6 cellular contexts compared by ENCODE assay signal in genomic region chr2:102068126-102068525, GRCh38.
DNase-seq lines count a peak whose midpoint lies in the region; ATAC-seq, FAIRE-seq and TF ChIP-seq lines count a peak whose summit lies in the region.
"Not testable (repeated sequence)": the region's sequence is repeated elsewhere in the genome, so short reads cannot be mapped to it uniquely, and the experiment has no call there.

No MANE protein-coding gene starts in this region.

- H2BK12ac ChIP-seq in mesenchymal stem cell (ENCODE audit: low read length in 2 of 2) = peak overlapping the region; percentile 78 to 99

- H3K4me3 Mint-ChIP-seq in dendritic cell treated with granulocyte-macrophage colony-stimulating factor and Interleukin-4, amounts not matched to agents 40 ng/mL and 50 ng/mL, for 4 days = not testable (repeated sequence)

- CTCF ChIA-PET in A549 (lab: Yijun Ruan, JAX) = interaction anchor here (0.7 to 2.1 kb wide), 5 partner anchors 45 to 173 kb away, joined by 3 to 10 read pairs (median 3); no protein-coding TSS in a partner anchor
- CTCF ChIA-PET in IMR-90 (lab: Yijun Ruan, JAX); K562 (lab: Yijun Ruan, JAX; ENCODE audit: low intra/inter-chr PET ratio); HepG2 (lab: Yijun Ruan, JAX; ENCODE audit: low intra/inter-chr PET ratio, low total read pairs): not testable (repeated sequence)

- not testable (repeated sequence) for TF ChIP-seq EP300 in A549 (IDR thresholded peaks at IDR 0.05); K562 (IDR thresholded peaks at IDR 0.05; ENCODE audit: low read length); HepG2 (IDR thresholded peaks at IDR 0.05; ENCODE audit: low read depth in 2 of 2, low read length in 2 of 2); HepG2 (CRISPR knock-in tag; IDR thresholded peaks at IDR 0.05; ENCODE audit: borderline replicate concordance)

- POLR2A ChIA-PET in A549 (lab: Yijun Ruan, JAX); IMR-90 (lab: Charles Lee; ENCODE audit: unreplicated experiment): not testable (repeated sequence)
- POLR2A ChIA-PET in K562 (lab: Yijun Ruan, JAX) (interaction anchor here (1.3 kb wide), 1 partner anchor 41 kb away, joined by 3 read pairs; no protein-coding TSS in a partner anchor), HepG2 (lab: Yijun Ruan, JAX) (interaction anchor here (1.1 to 3.6 kb wide), 2 partner anchors 35 to 88 kb away, joined by 6 to 28 read pairs; no protein-coding TSS in a partner anchor)

- H3K4me3 ChIP-seq in A549; IMR-90 (ENCODE audit: insufficient read depth, low read depth, low read length); K562; HepG2 (replicated peaks in 1 of 3; ENCODE audit: insufficient read depth in 1 of 3, low read depth in 2 of 3, low read length in 3 of 3); mesenchymal stem cell (ENCODE audit: insufficient read depth in 1 of 2, low read depth in 1 of 2, low read length in 2 of 2): not testable (repeated sequence)

- DNase-seq in A549 (ENCODE audit: low read depth in 1 of 2, low spot score in 1 of 2); IMR-90; K562 (ENCODE audit: extremely low read depth in 1 of 4, low spot score in 3 of 4); HepG2 (ENCODE audit: low spot score); mesenchymal stem cell: not testable (repeated sequence)

- not testable (repeated sequence) for TF ChIP-seq CTCF in A549 (IDR thresholded peaks at IDR 0.05); IMR-90 (conservative IDR thresholded peaks at IDR 0.05; ENCODE audit: low read depth, low read length); K562 (IDR thresholded peaks at IDR 0.05 in 2 of 3, conservative IDR thresholded peaks at IDR 0.05 in 1 of 3; ENCODE audit: insufficient read depth in 2 of 3, low read depth in 1 of 3, low read length in 3 of 3); HepG2 (CRISPR knock-in tag; IDR thresholded peaks at IDR 0.05)

- not testable (repeated sequence) for ATAC-seq in A549; IMR-90 (ENCODE audit: low read depth); K562; HepG2

- peaks cover 20% of the 10 kb centered on the region for H3K9me3 Mint-ChIP-seq in dendritic cell treated with granulocyte-macrophage colony-stimulating factor and Interleukin-4, amounts not matched to agents 40 ng/mL and 50 ng/mL, for 4 days

- TF ChIP-seq RAD21 in A549 (conservative IDR thresholded peaks at IDR 0.05 in 1 of 2, IDR thresholded peaks at IDR 0.05 in 1 of 2); IMR-90 (IDR thresholded peaks at IDR 0.05; ENCODE audit: low read length); K562 (CRISPR knock-in tag; conservative IDR thresholded peaks at IDR 0.05 in 1 of 2, IDR thresholded peaks at IDR 0.05 in 1 of 2); HepG2 (CRISPR knock-in tag; IDR thresholded peaks at IDR 0.05): not testable (repeated sequence)

- H3K9me1 ChIP-seq in IMR-90 (ENCODE audit: insufficient read depth, low read length) = peaks cover 20% of the 10 kb centered on the region
- H3K9me1 ChIP-seq in K562 (ENCODE audit: control insufficient read depth, insufficient read depth, low read length) = not testable (repeated sequence)

- not testable (repeated sequence) for H3K56ac ChIP-seq in IMR-90 (ENCODE audit: extremely low read depth, insufficient read depth, low read length)

- H2AK5ac ChIP-seq in IMR-90 (ENCODE audit: low read depth, low read length); mesenchymal stem cell (ENCODE audit: low read length, severe bottlenecking): not testable (repeated sequence)

- not testable (repeated sequence) for H3K4ac ChIP-seq in IMR-90 (ENCODE audit: low read depth, low read length)
- H3K4ac ChIP-seq in mesenchymal stem cell (ENCODE audit: low read depth in 1 of 2, low read length in 2 of 2) = peak overlapping the region; percentile 10 to 82

- not testable (repeated sequence) for H2BK120ac ChIP-seq in IMR-90 (ENCODE audit: low read depth, low read length); mesenchymal stem cell (ENCODE audit: low read depth, low read length)

- in situ Hi-C loops in IMR-90 (cut with MboI; ENCODE audit: low sequenced_read_pairs); K562 (cut with MboI); HepG2 (cut with HindIII; ENCODE audit: extremely low pct_ligation_motif_present, low pct_unique_long_range_greater_than_20kb): not testable (repeated sequence)

- H4K91ac ChIP-seq in IMR-90 (ENCODE audit: insufficient read depth, low read depth, low read length); mesenchymal stem cell (ENCODE audit: low read length): not testable (repeated sequence)

- not testable (repeated sequence) for H4K8ac ChIP-seq in IMR-90 (ENCODE audit: low read depth in 2 of 2, low read length in 2 of 2); mesenchymal stem cell (ENCODE audit: low read length)

- not testable (repeated sequence) for H3K9me3 ChIP-seq in A549; IMR-90 (ENCODE audit: control insufficient read depth, insufficient read depth, low read length); K562 (replicated peaks; ENCODE audit: control insufficient read depth, insufficient read depth, low read depth, low read length); mesenchymal stem cell (ENCODE audit: control insufficient read depth, low read length)
- peaks cover 21% of the 10 kb centered on the region for H3K9me3 ChIP-seq in HepG2 (ENCODE audit: low read length)

- H3K79me2 ChIP-seq in K562 (ENCODE audit: control insufficient read depth, insufficient read depth, low read length); HepG2 (ENCODE audit: insufficient read depth, low read length): not testable (repeated sequence)

- intact Hi-C loops in IMR-90 (cut with micrococcal nuclease); dendritic cell treated with granulocyte-macrophage colony-stimulating factor and Interleukin-4, amounts not matched to agents 40 ng/mL and 50 ng/mL, for 4 days (cut with micrococcal nuclease); HepG2 (cut with micrococcal nuclease; ENCODE audit: unreplicated experiment): not testable (repeated sequence)
- intact Hi-C loops in K562 (cut with micrococcal nuclease) = loop anchor here (5.0 kb wide), 1 partner anchor 174 kb away; no protein-coding TSS in a partner anchor

- H3K27ac ChIP-seq in A549 = peak overlapping the region; percentile 90 to 98; a peak in 4 of 6 replicates
- not testable (repeated sequence) for H3K27ac ChIP-seq in IMR-90 (ENCODE audit: insufficient read depth, low read length); K562 (ENCODE audit: extremely low read depth, low read depth, low read length); HepG2 (ENCODE audit: extremely low read length, insufficient read depth, low read length); mesenchymal stem cell (ENCODE audit: low read length, poor library complexity, severe bottlenecking)

- H2BK5ac ChIP-seq in IMR-90 (ENCODE audit: low read depth, low read length, poor library complexity, severe bottlenecking); mesenchymal stem cell (ENCODE audit: low read depth, low read length, poor library complexity, severe bottlenecking): not testable (repeated sequence)

- peaks cover 0 to 21% of the 10 kb centered on the region in 2 experiments; a peak in 2 of 4 replicates for H3K79me1 ChIP-seq in IMR-90 (ENCODE audit: low read depth in 1 of 2, low read length in 2 of 2)
- H3K79me1 ChIP-seq in mesenchymal stem cell (replicated peaks; ENCODE audit: low read length, poor library complexity, severe bottlenecking) = not testable (repeated sequence)

- H3K27me3 Mint-ChIP-seq in dendritic cell treated with granulocyte-macrophage colony-stimulating factor and Interleukin-4, amounts not matched to agents 40 ng/mL and 50 ng/mL, for 4 days = not testable (repeated sequence)

- peaks cover 25% of the 10 kb centered on the region for H3K36me3 Mint-ChIP-seq in dendritic cell treated with granulocyte-macrophage colony-stimulating factor and Interleukin-4, amounts not matched to agents 40 ng/mL and 50 ng/mL, for 4 days (ENCODE audit: low read depth)

- dilution Hi-C loops in IMR-90 (cut with HindIII; ENCODE audit: low sequenced_read_pairs, unreplicated experiment) = not testable (repeated sequence)

- H3K36me3 ChIP-seq in IMR-90 (ENCODE audit: control insufficient read depth, insufficient read depth, low read length); K562 (ENCODE audit: control insufficient read depth, insufficient read depth, low read length); HepG2 (replicated peaks in 1 of 2; ENCODE audit: control insufficient read depth in 1 of 2, insufficient read depth in 2 of 2, low read length in 2 of 2); mesenchymal stem cell (ENCODE audit: control insufficient read depth in 1 of 2, insufficient read depth in 2 of 2, low read depth in 1 of 2, low read length in 2 of 2): not testable (repeated sequence)

- peak overlapping the region; percentile 3; the same call in 1 of the 3 replicates for H2BK15ac ChIP-seq in IMR-90 (ENCODE audit: low read depth, low read length)
- not testable (repeated sequence) for H2BK15ac ChIP-seq in mesenchymal stem cell (ENCODE audit: low read depth, poor library complexity, severe bottlenecking)

- FAIRE-seq in A549 (lab: Jason Lieb, UNC); K562 (lab: Jason Lieb, UNC); HepG2 (lab: Jason Lieb, UNC): not testable (repeated sequence)

- not testable (repeated sequence) for H3K27me3 ChIP-seq in IMR-90 (ENCODE audit: control insufficient read depth, insufficient read depth, low read length); K562 (ENCODE audit: control insufficient read depth in 2 of 2, insufficient read depth in 2 of 2, low read length in 2 of 2); HepG2 (ENCODE audit: control insufficient read depth in 1 of 2, insufficient read depth in 2 of 2, low read length in 2 of 2); mesenchymal stem cell (ENCODE audit: control insufficient read depth in 1 of 2, insufficient read depth in 1 of 2, low read length in 2 of 2)

- H3K9ac ChIP-seq in IMR-90 (ENCODE audit: low read depth, low read length); K562 (ENCODE audit: insufficient read depth in 1 of 2, low read depth in 2 of 2, low read length in 2 of 2); HepG2 (ENCODE audit: insufficient read depth, low read depth, low read length); mesenchymal stem cell (ENCODE audit: low read length): not testable (repeated sequence)

- peaks cover 71% of the 10 kb centered on the region for H3K4me1 Mint-ChIP-seq in dendritic cell treated with granulocyte-macrophage colony-stimulating factor and Interleukin-4, amounts not matched to agents 40 ng/mL and 50 ng/mL, for 4 days (ENCODE audit: low read depth)

- not testable (repeated sequence) for H3K4me2 ChIP-seq in A549; IMR-90 (ENCODE audit: low read depth, low read length); K562 (ENCODE audit: insufficient read depth, low read length); HepG2 (ENCODE audit: low read depth, low read length); mesenchymal stem cell (ENCODE audit: low read length, poor library complexity, severe bottlenecking)

- not testable (repeated sequence) for H3K23ac ChIP-seq in IMR-90 (ENCODE audit: low read depth, low read length); mesenchymal stem cell (ENCODE audit: low read length in 2 of 2)

- H3K18ac ChIP-seq in IMR-90 (ENCODE audit: low read depth, low read length) = not testable (repeated sequence)
- H3K18ac ChIP-seq in mesenchymal stem cell (ENCODE audit: low read depth in 1 of 2, low read length in 2 of 2) = peak overlapping the region; percentile 50 to 80

- H2AK9ac ChIP-seq in IMR-90 (replicated peaks; ENCODE audit: low read depth, low read length, poor library complexity) = not testable (repeated sequence)

- not testable (repeated sequence) for H4K20me1 ChIP-seq in IMR-90 (ENCODE audit: insufficient read depth, low read length); K562 (replicated peaks; ENCODE audit: control insufficient read depth, insufficient read depth, low read length); HepG2 (ENCODE audit: insufficient read depth, low read length)

- H3K14ac ChIP-seq in IMR-90 (replicated peaks; ENCODE audit: low read depth, low read length) = not testable (repeated sequence)
- peak overlapping the region in 1 of 2 experiments; percentile 66 for H3K14ac ChIP-seq in mesenchymal stem cell (ENCODE audit: low read length in 2 of 2)

- H4K5ac ChIP-seq in IMR-90 (ENCODE audit: low read depth, low read length) = not testable (repeated sequence)

- peak overlapping the region; percentile 15 for H3K27ac Mint-ChIP-seq in dendritic cell treated with granulocyte-macrophage colony-stimulating factor and Interleukin-4, amounts not matched to agents 40 ng/mL and 50 ng/mL, for 4 days

- peaks cover 77% of the 10 kb centered on the region for H3K4me1 ChIP-seq in A549
- H3K4me1 ChIP-seq in IMR-90 (ENCODE audit: control insufficient read depth, insufficient read depth, low read length) = peaks cover 33% of the 10 kb centered on the region
- H3K4me1 ChIP-seq in K562 (replicated peaks in 1 of 2; ENCODE audit: control insufficient read depth in 2 of 2, insufficient read depth in 2 of 2, low read length in 2 of 2) = peaks cover 41 to 55% of the 10 kb centered on the region in 2 experiments
- peaks cover 85% of the 10 kb centered on the region for H3K4me1 ChIP-seq in HepG2 (ENCODE audit: insufficient read depth, low read length)
- H3K4me1 ChIP-seq in mesenchymal stem cell (ENCODE audit: control insufficient read depth, insufficient read depth, low read depth, low read length) = peaks cover 22% of the 10 kb centered on the region

- H2BK20ac ChIP-seq in IMR-90 (ENCODE audit: low read depth, low read length) = not testable (repeated sequence)

- not testable (repeated sequence) for TF ChIP-seq POLR2A in A549 (IDR thresholded peaks at IDR 0.05; ENCODE audit: low read length); IMR-90 (IDR thresholded peaks at IDR 0.05; ENCODE audit: low read depth, low read length); K562 (conservative IDR thresholded peaks at IDR 0.05); HepG2 (IDR thresholded peaks at IDR 0.05; ENCODE audit: insufficient read depth in 1 of 2, low read depth in 2 of 2, low read length in 2 of 2)

- BruUV-seq in IMR-90 (replicated peaks; lab: Mats Ljungman, UMichigan); K562 (replicated peaks; lab: Mats Ljungman, UMichigan); HepG2 (replicated peaks; lab: Mats Ljungman, UMichigan): not testable (repeated sequence)

- not testable (repeated sequence) for H2AFZ ChIP-seq in IMR-90 (replicated peaks; ENCODE audit: low read length, poor library complexity); K562 (ENCODE audit: low read depth, low read length); HepG2 (ENCODE audit: low read length); mesenchymal stem cell (ENCODE audit: low read depth, low read length)
